13 cellular contexts compared by ENCODE assay signal in the genomic region with DNA sequence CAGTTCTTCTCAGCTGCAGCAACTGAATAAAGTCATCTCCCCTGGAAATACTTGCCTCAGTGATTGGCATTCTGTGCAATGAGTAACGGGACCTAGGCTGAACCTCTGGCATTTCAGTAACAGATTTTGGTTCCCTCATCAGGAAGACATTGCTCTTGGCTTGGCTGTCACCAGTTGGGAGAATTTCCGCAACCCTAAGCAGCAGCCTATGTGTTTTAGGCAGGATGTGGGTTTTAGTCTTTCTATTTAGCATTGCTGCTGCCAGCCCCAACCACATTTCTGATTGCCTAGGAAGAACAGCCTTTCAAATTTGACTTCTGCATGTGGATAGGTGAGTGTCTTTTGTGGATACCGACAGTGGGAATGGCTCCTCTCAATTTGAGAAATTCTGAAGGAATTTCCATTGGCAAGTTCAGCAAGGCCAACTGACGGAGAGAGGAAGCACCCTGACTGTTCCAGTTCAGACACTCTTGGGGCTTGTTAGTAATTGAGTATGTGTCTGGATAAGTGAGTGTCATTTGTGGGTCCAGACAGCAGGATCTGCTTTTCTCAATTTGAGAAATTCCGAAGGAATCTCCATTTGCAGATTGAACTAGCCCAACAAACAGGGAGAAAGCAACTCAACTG. TPM values are rescaled to one million over a fixed set of nuclear protein-coding genes. Genes with fewer than 3 reads are reported as not detected.
A peak's percentile ranks its signal among the peaks of the same experiment; 100 is the strongest.
DNase-seq lines count a peak whose midpoint lies in the region; ATAC-seq and TF ChIP-seq lines count a peak whose summit lies in the region.
"Had no signal": no experiment of that assay in that cellular context is flagged by ENCODE, and none has a peak within 500 bp of the region (broad histone marks: within the 10 kb centered on the region; RNA-seq: fewer than 3 reads in every experiment).

No MANE protein-coding gene starts in this region.

- no peak for TF ChIP-seq POLR2A in Peyer's patch (IDR thresholded peaks at IDR 0.05)

- TF ChIP-seq CTCF in Peyer's patch (IDR thresholded peaks at IDR 0.05): no peak

- H3K27me3 ChIP-seq in Peyer's patch: no peaks in the 10 kb centered on the region
- H3K27me3 ChIP-seq: ascending aorta had no signal

- H3K36me3 Mint-ChIP-seq in activated naive CD4-positive, alpha-beta T cell treated with anti-CD3 and anti-CD28 coated beads, Interleukin-2, amount 10 ng/mL, durations not matched to agents 7 days and 5 days: peaks cover 2% of the 10 kb centered on the region

- H3K4me1 Mint-ChIP-seq in activated naive CD4-positive, alpha-beta T cell treated with anti-CD3 and anti-CD28 coated beads, Interleukin-2, amount 10 ng/mL, durations not matched to agents 7 days and 5 days: peaks cover 58% of the 10 kb centered on the region

- no peaks in the 10 kb centered on the region for H3K36me3 ChIP-seq in Peyer's patch
- H3K36me3 ChIP-seq: ascending aorta had no signal

- no peak for DNase-seq in activated CD4-positive, CD25-positive, alpha-beta regulatory T cell (lab: John Stamatoyannopoulos, UW)
- DNase-seq in Peyer's patch: peak in 2 of 3 donors; percentile 39 to 61
- DNase-seq in activated naive CD4-positive, alpha-beta T cell treated with anti-CD3 and anti-CD28 coated beads, Interleukin-2, amount 10 ng/mL, durations not matched to agents 7 days and 5 days: peak; percentile 65
- DNase-seq in stimulated activated naive CD8-positive, alpha-beta T cell treated with anti-CD3 and anti-CD28 coated beads, Interleukin-15, Interleukin-2, amounts not matched to agents 100 U/mL and 50 U/mL, for 24 hours: peak; percentile 19
- no peak for DNase-seq in NCI-H345 (lab: John Stamatoyannopoulos, UW)
- DNase-seq in DMS153 (lab: John Stamatoyannopoulos, UW): no peak
- DNase-seq: NCI-H2107, SK-N-SH had no signal

- peak; percentile 42 to 43 for ATAC-seq in activated CD4-positive, CD25-positive, alpha-beta regulatory T cell treated with anti-CD3 and anti-CD28 coated beads, Interleukin-2, amount 50 U/mL, for 24 hours
- peak; percentile 61 for ATAC-seq in stimulated activated naive CD8-positive, alpha-beta T cell treated with anti-CD3 and anti-CD28 coated beads, Interleukin-15, Interleukin-2, amounts not matched to agents 100 U/mL and 50 U/mL, for 24 hours
- ATAC-seq in GM18858 (IDR thresholded peaks at IDR 0.05; ENCODE audit: unreplicated experiment): no peak

- H3K4me1 ChIP-seq in Peyer's patch: peaks cover 0 to 22% (median 0%) of the 10 kb centered on the region in 4 donors
- H3K4me1 ChIP-seq: A549, ascending aorta had no signal

- H3K4me3 ChIP-seq in Peyer's patch: no peak overlapping the region
- H3K4me3 ChIP-seq: A549, ascending aorta had no signal

- peak overlapping the region; percentile 39 for H3K4me3 Mint-ChIP-seq in activated naive CD4-positive, alpha-beta T cell treated with anti-CD3 and anti-CD28 coated beads, Interleukin-2, amount 10 ng/mL, durations not matched to agents 7 days and 5 days

- no peak overlapping the region for H3K27ac ChIP-seq in Peyer's patch
- H3K27ac ChIP-seq: A549, ascending aorta had no signal

- H3K9me3 ChIP-seq in Peyer's patch: no peaks in the 10 kb centered on the region
- H3K9me3 ChIP-seq: A549, ascending aorta, SK-N-SH had no signal

- H3K27me3 Mint-ChIP-seq in activated naive CD4-positive, alpha-beta T cell treated with anti-CD3 and anti-CD28 coated beads, Interleukin-2, amount 10 ng/mL, durations not matched to agents 7 days and 5 days: no peaks in the 10 kb centered on the region

- H3K9me3 Mint-ChIP-seq in activated naive CD4-positive, alpha-beta T cell treated with anti-CD3 and anti-CD28 coated beads, Interleukin-2, amount 10 ng/mL, durations not matched to agents 7 days and 5 days: no peaks in the 10 kb centered on the region

- CTCF ChIA-PET in activated naive CD4-positive, alpha-beta T cell treated with anti-CD3 and anti-CD28 coated beads, Interleukin-2, amount 10 ng/mL, durations not matched to agents 7 days and 5 days (lab: Charles Lee): no interaction called here

- peak overlapping the region; percentile 70 for H3K27ac Mint-ChIP-seq in activated naive CD4-positive, alpha-beta T cell treated with anti-CD3 and anti-CD28 coated beads, Interleukin-2, amount 10 ng/mL, durations not matched to agents 7 days and 5 days

RNA-seq across cellular contexts. Expression of gene CLEC2A, which starts 19.0 kb away (rescaled TPM):
- not detected for total RNA-seq in Peyer's patch
- total RNA-seq: ascending aorta, fibroblast of lung had no signal

RNA-seq across cellular contexts. Expression of gene CLEC12A, which starts 20.1 kb away (rescaled TPM):
- total RNA-seq in Peyer's patch: 10 to 100 TPM in 1 of 4 donors, not detected in 3; 10.7 TPM
- total RNA-seq: ascending aorta, fibroblast of lung had no signal

RNA-seq across cellular contexts. Expression of gene CLEC1B, which starts 47.8 kb away (rescaled TPM):
- not detected for total RNA-seq in Peyer's patch
- total RNA-seq: ascending aorta, fibroblast of lung had no signal

RNA-seq across cellular contexts. Expression of gene CLEC12B, which starts 59.3 kb away (rescaled TPM):
- not detected for total RNA-seq in Peyer's patch
- total RNA-seq: ascending aorta, fibroblast of lung had no signal

Comparison
In these comparisons a context has a peak if more than half of its experiments do, and no peak if none do; other contexts are left out.
1. DNase-seq: peak in Peyer's patch (2 of 3), activated naive CD4-positive, alpha-beta T cell treated with anti-CD3 and anti-CD28 coated beads, Interleukin-2, amount 10 ng/mL, durations not matched to agents 7 days and 5 days (single experiment) and stimulated activated naive CD8-positive, alpha-beta T cell treated with anti-CD3 and anti-CD28 coated beads, Interleukin-15, Interleukin-2, amounts not matched to agents 100 U/mL and 50 U/mL, for 24 hours (single experiment); none in activated CD4-positive, CD25-positive, alpha-beta regulatory T cell (0 of 4), NCI-H345 (single experiment) and DMS153 (single experiment).